In genomic region chr6:35942355-35942754, GRCh38 we compare ENCODE assay signal across 22 cellular contexts.
"Had no signal": no experiment of that assay in that cellular context is flagged by ENCODE, and none has a peak within 500 bp of the region (broad histone marks: within the 10 kb centered on the region; RNA-seq: fewer than 3 reads in every experiment).

No MANE protein-coding gene starts in this region.

- H3K9me3 ChIP-seq: left ventricle myocardium inferior, mucosa of descending colon, pancreas, prostate gland, sigmoid colon, suprapubic skin, thoracic aorta, tibial artery, upper lobe of right lung had no signal

- H3K27me3 ChIP-seq: hepatocyte, pancreas, spleen, suprapubic skin, tibial artery, upper lobe of right lung had no signal

- DNase-seq: islet precursor cell; left ventricle myocardium inferior; midbrain; mucosa of descending colon; naive thymus-derived CD4-positive, alpha-beta T cell; pancreas; posterior cingulate gyrus; retina; right cardiac atrium; sigmoid colon; small intestine; spleen; stimulated activated CD4-positive, alpha-beta T cell treated with anti-CD3 and anti-CD28 coated beads, Interleukin-4, amount 100 ng/mL, for 24 hours; stimulated activated naive CD4-positive, alpha-beta T cell; tibial artery; upper lobe of right lung had no signal

- H3K4me3 ChIP-seq: hepatocyte, left ventricle myocardium inferior, mucosa of descending colon, pancreas, prostate gland, sigmoid colon, spleen, suprapubic skin, thoracic aorta, tibial artery, upper lobe of right lung had no signal

- ATAC-seq: mucosa of descending colon; naive thymus-derived CD4-positive, alpha-beta T cell; natural killer cell treated with Interleukin-12 subunit alpha and Interleukin-12 subunit beta and Interleukin-15 and Interleukin-18, amount 100 ng/mL, for 72 hours; pancreas; right cardiac atrium; stimulated activated effector memory CD8-positive, alpha-beta T cell treated with anti-CD3 and anti-CD28 coated beads, Interleukin-12 subunit alpha, Interleukin-12 subunit beta, amount 100 ng/mL, for 72 hours; upper lobe of right lung had no signal

- H3K4me2 ChIP-seq: hepatocyte had no signal

- H3K4me1 ChIP-seq: left ventricle myocardium inferior, pancreas, prostate gland, sigmoid colon, spleen, suprapubic skin, tibial artery, upper lobe of right lung had no signal

- H3K27ac ChIP-seq: hepatocyte, left ventricle myocardium inferior, pancreas, prostate gland, sigmoid colon, spleen, suprapubic skin, thoracic aorta, tibial artery, upper lobe of right lung had no signal

- H3K79me2 ChIP-seq: hepatocyte had no signal

- H3K36me3 ChIP-seq: left ventricle myocardium inferior, pancreas, prostate gland, sigmoid colon, suprapubic skin, thoracic aorta, tibial artery, upper lobe of right lung had no signal

- H2AFZ ChIP-seq: hepatocyte had no signal
